ENCODE assay signal across 16 cellular contexts in the genomic region with DNA sequence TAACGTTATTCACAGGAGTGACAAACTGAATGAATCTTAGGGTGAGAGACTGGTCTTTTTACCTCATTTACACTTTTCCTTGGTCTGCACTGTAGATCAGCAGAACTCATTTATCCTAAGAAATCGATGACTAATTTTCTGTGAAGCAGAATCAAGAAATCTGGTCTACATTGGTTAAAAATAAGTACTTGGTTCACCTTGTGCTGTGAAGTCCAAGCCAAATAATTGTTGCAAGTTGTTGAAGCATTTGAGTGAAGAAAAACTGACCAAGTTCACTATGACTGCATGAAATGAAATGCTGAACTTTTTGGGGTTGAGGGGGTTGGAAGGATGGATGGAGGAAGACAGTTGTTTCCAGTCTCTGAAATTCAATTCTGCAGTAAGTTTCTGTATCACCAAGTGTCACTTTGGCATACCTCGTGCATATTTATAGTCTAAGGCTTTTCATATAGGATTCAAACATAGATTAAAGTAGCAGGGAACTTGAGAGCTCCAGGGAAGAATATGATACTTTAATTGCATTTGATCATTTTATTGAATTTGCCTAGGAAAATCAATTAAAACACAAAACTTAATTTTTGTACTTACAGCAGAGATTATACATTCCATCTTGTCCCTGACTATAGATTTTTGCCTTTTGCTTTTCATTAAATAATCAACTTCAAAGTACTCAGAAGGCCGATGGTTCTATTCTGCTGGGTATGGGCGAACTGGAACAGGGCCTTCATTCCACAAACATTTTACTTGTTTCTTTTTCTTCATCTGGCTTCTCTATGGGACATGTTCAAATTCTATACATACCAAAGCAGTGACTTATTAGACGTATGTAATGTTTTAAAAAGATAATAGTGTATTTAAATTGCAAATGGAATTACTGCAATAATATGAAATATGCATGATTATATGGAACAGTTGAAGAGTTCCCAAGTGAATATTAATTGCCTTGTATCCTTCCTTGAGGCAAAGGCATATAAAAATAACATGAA.
DNase-seq lines count a peak whose midpoint lies in the region; ATAC-seq and TF ChIP-seq lines count a peak whose summit lies in the region.
"Had no signal": no experiment of that assay in that cellular context is flagged by ENCODE, and none has a peak within 500 bp of the region (broad histone marks: within the 10 kb centered on the region; RNA-seq: fewer than 3 reads in every experiment).

No MANE protein-coding gene starts in this region.

- POLR2A ChIA-PET in PC-3 (lab: Charles Lee; ENCODE audit: unreplicated experiment) = no interaction called here

- CTCF ChIA-PET in PC-3 (lab: Charles Lee) = no interaction called here

- H3K23ac ChIP-seq in trophoblast cell (ENCODE audit: low read length) = no peak overlapping the region

- no CpG with 5 or more reads among the region's 6 CpGs for WGBS in trophoblast cell (ENCODE audit: extremely low coverage, insufficient coverage, insufficient read length)

- no peak overlapping the region for H4K91ac ChIP-seq in trophoblast cell (ENCODE audit: low read depth, low read length)

- H3K27me3 ChIP-seq in PC-3 (ENCODE audit: low read length) = no peaks in the 10 kb centered on the region
- no peaks in the 10 kb centered on the region for H3K27me3 ChIP-seq in trophoblast cell (ENCODE audit: insufficient read depth, low read length)
- H3K27me3 ChIP-seq in ascending aorta = no peaks in the 10 kb centered on the region

- H3K9me2 ChIP-seq in PC-3 (replicated peaks; ENCODE audit: low read length) = no peaks in the 10 kb centered on the region

- DNase-seq in EL (peak; percentile 35), PC-3 (peak; percentile 41), choroid plexus epithelial cell (ENCODE audit: low read depth) (peak; percentile 58), trophoblast cell (peak; percentile 28 to 83), ascending aorta (ENCODE audit: low spot score in 2 of 2) (no peak)
- DNase-seq in activated CD4-positive, alpha-beta T cell treated with anti-CD3 and anti-CD28 coated beads, Interleukin-2, amount 50 U/mL, for 1 hour = no peak
- DNase-seq: DMS153, H9, KBM-7, NCI-H1048, NCI-H146, NCI-H2081, NCI-H510A had no signal

- H2AK5ac ChIP-seq in trophoblast cell (ENCODE audit: low read length) = no peak overlapping the region

- H3K36me3 ChIP-seq in PC-3 (ENCODE audit: low read depth, low read length) (no peaks in the 10 kb centered on the region), trophoblast cell (ENCODE audit: control insufficient read depth in 1 of 2, insufficient read depth in 2 of 2, low read length in 2 of 2) (no peaks in the 10 kb centered on the region), ascending aorta (no peaks in the 10 kb centered on the region)

- no peak overlapping the region for H3K27ac ChIP-seq in PC-3 (ENCODE audit: low read length)
- H3K27ac ChIP-seq in trophoblast cell (ENCODE audit: low read depth, low read length) = no peak overlapping the region
- H3K27ac ChIP-seq in ascending aorta = no peak overlapping the region
- H3K27ac ChIP-seq: A549 had no signal

- intact Hi-C loops in PC-3 (cut with micrococcal nuclease) = no loop called here
- intact Hi-C loops in ascending aorta (cut with DNase I) = no loop called here

- no peaks in the 10 kb centered on the region for H3K79me1 ChIP-seq in trophoblast cell (ENCODE audit: low read length)

- H3K4me2 ChIP-seq in PC-3 (ENCODE audit: low read length) (no peak overlapping the region), trophoblast cell (ENCODE audit: low read length) (no peak overlapping the region)
- H3K4me2 ChIP-seq: A549 had no signal

- ATAC-seq in PC-3 = peak; percentile 34
- no peak for ATAC-seq in HG03520 (IDR thresholded peaks at IDR 0.05; ENCODE audit: unreplicated experiment)
- ATAC-seq: A549, Right ventricle myocardium inferior had no signal

- no peak overlapping the region for H2BK120ac ChIP-seq in trophoblast cell (ENCODE audit: insufficient read depth, low read length, poor library complexity)

- no peaks in the 10 kb centered on the region for H3K79me2 ChIP-seq in PC-3 (ENCODE audit: low read length)
- H3K79me2 ChIP-seq in trophoblast cell (ENCODE audit: control insufficient read depth, insufficient read depth, low read length, poor library complexity) = peaks cover 2% of the 10 kb centered on the region

- H3K9me3 ChIP-seq in PC-3 (ENCODE audit: low read length) = no peaks in the 10 kb centered on the region
- H3K9me3 ChIP-seq in trophoblast cell (ENCODE audit: insufficient read depth, low read depth, low read length) = no peaks in the 10 kb centered on the region
- H3K9me3 ChIP-seq in ascending aorta = no peaks in the 10 kb centered on the region
- H3K9me3 ChIP-seq: A549 had no signal

- no peaks in the 10 kb centered on the region for H3F3A ChIP-seq in PC-3 (ENCODE audit: low read length, unreplicated experiment)

- H3K4ac ChIP-seq in trophoblast cell (ENCODE audit: low read depth, low read length) = no peak overlapping the region

- H3K9ac ChIP-seq in PC-3 (ENCODE audit: low read length) (no peak overlapping the region), trophoblast cell (ENCODE audit: low read length) (no peak overlapping the region)

- no peak overlapping the region for H4K12ac ChIP-seq in trophoblast cell (ENCODE audit: low read depth, low read length)

- no peak overlapping the region for H3K18ac ChIP-seq in trophoblast cell (ENCODE audit: low read length)

- no peak overlapping the region for H2BK5ac ChIP-seq in trophoblast cell (ENCODE audit: low read depth, low read length, poor library complexity)

- no TSS peak for BruUV-seq in PC-3 (replicated peaks; lab: Mats Ljungman, UMichigan)

- H3K4me1 ChIP-seq in PC-3 (ENCODE audit: insufficient read depth, low read length) = peaks cover 21% of the 10 kb centered on the region; the same call in 1 of the 2 replicates
- peaks cover 0 to 3% of the 10 kb centered on the region in 2 experiments for H3K4me1 ChIP-seq in trophoblast cell (ENCODE audit: control insufficient read depth in 1 of 2, insufficient read depth in 2 of 2, low read length in 2 of 2)
- H3K4me1 ChIP-seq in ascending aorta = no peaks in the 10 kb centered on the region
- H3K4me1 ChIP-seq: A549 had no signal

- H2AFZ ChIP-seq in PC-3 (ENCODE audit: low read length) (no peak overlapping the region), trophoblast cell (ENCODE audit: insufficient read depth, low read length, poor library complexity) (no peak overlapping the region)

- H2BK12ac ChIP-seq in trophoblast cell (ENCODE audit: low read length) = no peak overlapping the region

- no peak overlapping the region for H3K14ac ChIP-seq in trophoblast cell (ENCODE audit: low read length)

- no peaks in the 10 kb centered on the region for H4K20me1 ChIP-seq in PC-3 (ENCODE audit: low read length)

- H4K8ac ChIP-seq in trophoblast cell (ENCODE audit: low read depth, low read length) = no peak overlapping the region

- H3K4me3 ChIP-seq in PC-3 (ENCODE audit: low read length) = no peak overlapping the region
- H3K4me3 ChIP-seq in choroid plexus epithelial cell (ENCODE audit: low read depth, low read length) = no peak overlapping the region
- H3K4me3 ChIP-seq in trophoblast cell (ENCODE audit: low read depth, low read length) = no peak overlapping the region
- no peak overlapping the region for H3K4me3 ChIP-seq in ascending aorta
- H3K4me3 ChIP-seq: A549 had no signal

- TF ChIP-seq CTCF in PC-3 (conservative IDR thresholded peaks at IDR 0.05; ENCODE audit: low read depth, low read length) = no peak
- no peak for TF ChIP-seq CTCF in choroid plexus epithelial cell (conservative IDR thresholded peaks at IDR 0.05; ENCODE audit: low read depth, low read length)
- no peak for TF ChIP-seq CTCF in ascending aorta (IDR thresholded peaks at IDR 0.05)

Comparison
In these comparisons a context has a peak if more than half of its experiments do, and no peak if none do; other contexts are left out.
1. DNase-seq: peak in EL (single experiment), PC-3 (single experiment), choroid plexus epithelial cell (single experiment) and trophoblast cell (2 of 2); none in ascending aorta (0 of 2) and activated CD4-positive, alpha-beta T cell treated with anti-CD3 and anti-CD28 coated beads, Interleukin-2, amount 50 U/mL, for 1 hour (single experiment).